8 cellular contexts compared by ENCODE assay signal in genomic region chrX:103405009-103405333, GRCh38. TPM values are rescaled to one million over a fixed set of nuclear protein-coding genes. Genes with fewer than 3 reads are reported as not detected.
DNase-seq lines count a peak whose midpoint lies in the region; ATAC-seq and TF ChIP-seq lines count a peak whose summit lies in the region.

No MANE protein-coding gene starts in this region.

- no peaks in the 10 kb centered on the region for H3K9me2 ChIP-seq in SU-DHL-6 (replicated peaks; ENCODE audit: insufficient read depth, low read length)

- H3K4me3 ChIP-seq in SU-DHL-6 (ENCODE audit: insufficient read depth, low read length, poor library complexity, severe bottlenecking) (peak overlapping the region; percentile 37), iPS-11a (ENCODE audit: low read depth, low read length) (peak overlapping the region; percentile 70), stomach (peak overlapping the region; percentile 34 to 52 (median 48))

- no peak for TF ChIP-seq POLR2A in stomach (IDR thresholded peaks at IDR 0.05)

- TF ChIP-seq CTCF in SU-DHL-6 (IDR thresholded peaks at IDR 0.05; ENCODE audit: insufficient read depth, low read length, poor library complexity, severe bottlenecking) (no peak), stomach (IDR thresholded peaks at IDR 0.05) (no peak)

- no peak for TF ChIP-seq EP300 in stomach (IDR thresholded peaks at IDR 0.05)

- peak overlapping the region; percentile 46 for H3K4me2 ChIP-seq in SU-DHL-6 (ENCODE audit: low read depth, low read length, poor library complexity, severe bottlenecking)

- H3K36me3 ChIP-seq in SU-DHL-6 (ENCODE audit: low read length) (no peaks in the 10 kb centered on the region), stomach (no peaks in the 10 kb centered on the region)

- H2AFZ ChIP-seq in SU-DHL-6 (ENCODE audit: low read depth, low read length, severe bottlenecking): peak overlapping the region; percentile 74

- H4K20me1 ChIP-seq in SU-DHL-6 (ENCODE audit: low read depth, low read length): no peaks in the 10 kb centered on the region

- H3K79me2 ChIP-seq in SU-DHL-6 (ENCODE audit: insufficient read depth, low read length): no peaks in the 10 kb centered on the region

- H3F3A ChIP-seq in SU-DHL-6 (ENCODE audit: insufficient read depth): no peaks in the 10 kb centered on the region

- DNase-seq in NCI-H2171 treated with DMSO at 0.1 percent for 48 hours (lab: John Stamatoyannopoulos, UW) (peak; percentile 6), NCI-H2171 (lab: John Stamatoyannopoulos, UW) (no peak), stomach (no peak), head of caudate nucleus (no peak)

- H3K9me3 ChIP-seq in SU-DHL-6 (ENCODE audit: insufficient read depth, low read length) (no peaks in the 10 kb centered on the region), stomach (no peaks in the 10 kb centered on the region)

- intact Hi-C loops in stomach (cut with DNase I; ENCODE audit: low total_unique reads) (no loop called here), head of caudate nucleus (cut with DNase I) (no loop called here)

- H3K9ac ChIP-seq in SU-DHL-6 (ENCODE audit: low read length): peak overlapping the region; percentile 37; the same call in 1 of the 2 replicates

- H3K27me3 ChIP-seq in SU-DHL-6 (ENCODE audit: low read length) (no peaks in the 10 kb centered on the region), stomach (no peaks in the 10 kb centered on the region)

- ATAC-seq in HG03469 (IDR thresholded peaks at IDR 0.05; ENCODE audit: unreplicated experiment) (no peak), GM19397 (IDR thresholded peaks at IDR 0.05; ENCODE audit: unreplicated experiment) (no peak)

- no peak overlapping the region for H3K27ac ChIP-seq in SU-DHL-6 (ENCODE audit: low read depth, low read length)
- peak overlapping the region in 4 of 5 donors; percentile 42 to 58 (median 54) for H3K27ac ChIP-seq in stomach

- H3K4me1 ChIP-seq in stomach: peaks cover 0 to 11% (median 0%) of the 10 kb centered on the region in 4 donors

- 3 to 25% (median 9%) methylated on average over 3 to 7 of the region's 7 CpGs for WGBS in stomach, 5 donors

RNA-seq across cellular contexts. Expression of gene BEX3, which starts 28.6 kb away (rescaled TPM):
- total RNA-seq in stomach: 100 to 1,000 TPM in 1 of 5 donors, 10 to 100 TPM in 3, 1 to 10 TPM in 1; 1.2 to 146 (median 28.6) TPM
- 100 to 1,000 TPM in 1 of 3 donors, 10 to 100 TPM in 2; 73.5 to 101 (median 94.7) TPM for polyA plus RNA-seq in stomach

RNA-seq across cellular contexts. Expression of gene TCEAL9, which starts 48.7 kb away (rescaled TPM):
- total RNA-seq in stomach: 100 to 1,000 TPM in 1 of 5 donors, 10 to 100 TPM in 4; 16.1 to 128 (median 46.1) TPM
- polyA plus RNA-seq in stomach: 100 to 1,000 TPM in 2 of 3 donors, 10 to 100 TPM in 1; 54.7 to 185 (median 128) TPM
